11 cellular contexts compared by ENCODE assay signal in the genomic region with DNA sequence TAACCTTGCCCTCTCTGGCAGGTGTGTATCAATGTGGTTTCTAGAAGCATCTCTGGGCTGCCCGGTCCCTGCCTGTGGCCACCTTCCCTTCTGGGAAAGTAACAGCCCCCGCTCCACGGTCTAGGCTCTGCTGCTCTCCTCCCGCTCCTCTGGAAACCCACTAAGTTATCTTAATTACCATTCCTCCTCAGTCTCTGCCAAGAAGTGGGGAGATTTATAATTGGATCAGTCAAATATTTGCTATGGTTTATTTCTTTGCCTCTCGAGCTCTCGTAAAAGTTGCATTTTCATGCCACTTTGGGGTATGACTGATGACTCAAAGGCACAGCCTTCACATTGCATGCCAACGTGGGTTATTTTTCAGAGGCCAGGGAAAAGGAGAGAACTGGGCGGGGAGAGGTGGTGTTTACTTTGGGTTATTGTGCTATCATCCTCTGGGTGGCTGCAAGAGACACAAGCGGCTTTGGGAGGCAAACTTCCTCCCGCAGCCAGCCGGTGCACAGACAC.
A peak's percentile ranks its signal among the peaks of the same experiment; 100 is the strongest.
DNase-seq lines count a peak whose midpoint lies in the region; ATAC-seq and TF ChIP-seq lines count a peak whose summit lies in the region.
"Had no signal": no experiment of that assay in that cellular context is flagged by ENCODE, and none has a peak within 500 bp of the region (broad histone marks: within the 10 kb centered on the region; RNA-seq: fewer than 3 reads in every experiment).

No MANE protein-coding gene starts in this region.

- ATAC-seq in HG03565 (IDR thresholded peaks at IDR 0.05; ENCODE audit: unreplicated experiment): no peak
- no peak for ATAC-seq in GM19455 (IDR thresholded peaks at IDR 0.05; ENCODE audit: unreplicated experiment)
- ATAC-seq: stimulated activated memory B cell treated with anti-CD40 and anti-IgM and Interleukin-4, amounts not matched to agents 10 μg/mL and 1 μg/mL and 100 μg/mL, for 72 hours had no signal

- WGBS in sigmoid colon, 2 donors: 10 to 51% methylated on average over 11 of the region's 11 CpGs

- H3K27me3 ChIP-seq in sigmoid colon: no peaks in the 10 kb centered on the region

- TF ChIP-seq CTCF in epithelial cell of esophagus (IDR thresholded peaks at IDR 0.05; ENCODE audit: insufficient read depth, low read depth, low read length, missing control alignments): peak; percentile 46
- TF ChIP-seq CTCF in sigmoid colon (IDR thresholded peaks at IDR 0.05): peak in 1 of 4 experiments; percentile 9

- peak overlapping the region in 3 of 4 donors; percentile 40 to 73 (median 53) for H3K27ac ChIP-seq in sigmoid colon

- H3K4me3 ChIP-seq in epithelial cell of esophagus (ENCODE audit: low read length): no peak overlapping the region
- no peak overlapping the region for H3K4me3 ChIP-seq in sigmoid colon

- DNase-seq in NCI-H1105 treated with DMSO at 0.1 percent for 48 hours (lab: John Stamatoyannopoulos, UW): peak; percentile 0
- no peak for DNase-seq in NCI-H1105 (lab: John Stamatoyannopoulos, UW)
- DNase-seq in NCI-H1694 treated with DMSO at 0.1 percent for 48 hours (lab: John Stamatoyannopoulos, UW): peak; percentile 26
- peak; percentile 60 for DNase-seq in epithelial cell of esophagus (ENCODE audit: low read depth)
- DNase-seq in sigmoid colon: peak; percentile 80
- no peak for DNase-seq in activated CD4-positive, CD25-positive, alpha-beta regulatory T cell treated with anti-CD3 and anti-CD28 coated beads, Interleukin-2, amount 50 U/mL, for 72 hours
- DNase-seq: activated naive CD4-positive, alpha-beta T cell; occipital lobe had no signal

- intact Hi-C loops in sigmoid colon (cut with DNase I): loop anchor here (1.0 to 5.0 kb wide), 2 partner anchors 93 to 131 kb away; no protein-coding TSS in a partner anchor

- no peak for TF ChIP-seq POLR2A in sigmoid colon (IDR thresholded peaks at IDR 0.05)

- TF ChIP-seq EP300 in sigmoid colon (IDR thresholded peaks at IDR 0.05): peak; percentile 36 to 95 (median 86)

- H3K4me1 ChIP-seq in sigmoid colon: peaks cover 0 to 29% (median 28%) of the 10 kb centered on the region in 4 donors

- H3K9me3 ChIP-seq in sigmoid colon: no peaks in the 10 kb centered on the region

- H3K36me3 ChIP-seq in sigmoid colon: no peaks in the 10 kb centered on the region

Comparison
In these comparisons a context has a peak if more than half of its experiments do, and no peak if none do; other contexts are left out.
1. DNase-seq: peak in NCI-H1105 treated with DMSO at 0.1 percent for 48 hours (single experiment), NCI-H1694 treated with DMSO at 0.1 percent for 48 hours (single experiment), epithelial cell of esophagus (single experiment) and sigmoid colon (single experiment); none in NCI-H1105 (single experiment) and activated CD4-positive, CD25-positive, alpha-beta regulatory T cell treated with anti-CD3 and anti-CD28 coated beads, Interleukin-2, amount 50 U/mL, for 72 hours (single experiment).